ENCODE assay signal across 8 cellular contexts in genomic region chr19:41882568-41883462, GRCh38. TPM values are rescaled to one million over a fixed set of nuclear protein-coding genes. Genes with fewer than 3 reads are reported as not detected.
DNase-seq lines count a peak whose midpoint lies in the region; ATAC-seq, FAIRE-seq and TF ChIP-seq lines count a peak whose summit lies in the region.

Gene ARHGEF1 (plus strand): TSS chr19:41883184. CDS start chr19:41888083, 4,899 bp downstream.

- peak within 1 kb of the TSS; percentile 89 for H2AFZ ChIP-seq in endothelial cell of umbilical vein (ENCODE audit: low read depth, low read length)

- peaks cover 19% of the 10 kb centered on the region for H3K4me1 ChIP-seq in endothelial cell of umbilical vein (ENCODE audit: control insufficient read depth, extremely low read depth, insufficient read depth, low read length)
- H3K4me1 ChIP-seq in mucosa of stomach (ENCODE audit: control insufficient read depth, insufficient read depth, low read length), result peaks cover 30% of the 10 kb centered on the region
- peaks cover 0 to 40% (median 12%) of the 10 kb centered on the region in 4 donors for H3K4me1 ChIP-seq in tibial artery

- H3K9ac ChIP-seq in endothelial cell of umbilical vein (replicated peaks; ENCODE audit: extremely low read depth, insufficient read depth, low read length) (peak within 1 kb of the TSS; percentile 68), mucosa of stomach (ENCODE audit: low read length) (peak within 1 kb of the TSS; percentile 71)

- TSS peak; percentile 25 for BruUV-seq in endothelial cell of umbilical vein (replicated peaks; lab: Mats Ljungman, UMichigan)

- H3K9me3 Mint-ChIP-seq in activated CD8-positive, alpha-beta T cell treated with anti-CD3 and anti-CD28 coated beads, Interleukin-2, amount 10 ng/mL, durations not matched to agents 7 days and 5 days (ENCODE audit: insufficient read depth), result no peaks in the 10 kb centered on the region

- no peaks in the 10 kb centered on the region for H3K27me3 Mint-ChIP-seq in activated CD8-positive, alpha-beta T cell treated with anti-CD3 and anti-CD28 coated beads, Interleukin-2, amount 10 ng/mL, durations not matched to agents 7 days and 5 days (ENCODE audit: low read depth)

- dilution Hi-C loops in endothelial cell of umbilical vein (cut with MboI; ENCODE audit: extremely low pct_ligation_motif_present, low sequenced_read_pairs), result no loop called here

- H3K27me3 ChIP-seq in endothelial cell of umbilical vein (ENCODE audit: control insufficient read depth in 2 of 2, insufficient read depth in 2 of 2, low read length in 2 of 2) (no peaks in the 10 kb centered on the region), mucosa of stomach (ENCODE audit: control insufficient read depth, insufficient read depth, low read length) (peaks cover 3% of the 10 kb centered on the region), tibial artery (no peaks in the 10 kb centered on the region)

- peak within 1 kb of the TSS; percentile 98 for H3K27ac Mint-ChIP-seq in activated CD8-positive, alpha-beta T cell treated with anti-CD3 and anti-CD28 coated beads, Interleukin-2, amount 10 ng/mL, durations not matched to agents 7 days and 5 days

- CTCF ChIA-PET in activated CD8-positive, alpha-beta T cell treated with anti-CD3 and anti-CD28 coated beads, Interleukin-2, amount 10 ng/mL, durations not matched to agents 7 days and 5 days (lab: Charles Lee), result interaction anchor here (3.9 to 11.7 kb wide), 2 partner anchors 8 to 19 kb away, joined by 19 to 176 read pairs; partner anchors contain the start of gene CD79A
- CTCF ChIA-PET in endothelial cell of umbilical vein (lab: Charles Lee), result interaction anchor here (0.6 to 1.5 kb wide), 2 partner anchors 10 to 190 kb away, joined by 4 to 8 read pairs; no protein-coding TSS in a partner anchor

- H3K4me3 ChIP-seq in GM12875 (ENCODE audit: low read depth, low read length), result peak within 1 kb of the TSS; percentile 70
- peak within 1 kb of the TSS; percentile 30 to 88 (median 88) for H3K4me3 ChIP-seq in endothelial cell of umbilical vein (replicated peaks in 1 of 3; ENCODE audit: insufficient read depth in 1 of 3, low read depth in 1 of 3, low read length in 3 of 3)
- peak within 1 kb of the TSS; percentile 58 for H3K4me3 ChIP-seq in mucosa of stomach (ENCODE audit: low read length)
- H3K4me3 ChIP-seq in tibial artery, result peak within 1 kb of the TSS; percentile 86 to 93

- peak within 1 kb of the TSS; percentile 22 for H3K27ac ChIP-seq in endothelial cell of umbilical vein (ENCODE audit: insufficient read depth, low read depth, low read length)
- H3K27ac ChIP-seq in tibial artery, result peak within 1 kb of the TSS; percentile 76 to 83

- intact Hi-C loops in endothelial cell of umbilical vein (cut with micrococcal nuclease), result loop anchor here (1.0 kb wide), 1 partner anchor 75 kb away; no protein-coding TSS in a partner anchor
- intact Hi-C loops in tibial artery (cut with DNase I; ENCODE audit: low total_unique reads), result loop anchor here (5.0 kb wide), 1 partner anchor 74 kb away; the partner anchor contains the start of gene RABAC1

- H3K4me3 Mint-ChIP-seq in activated CD8-positive, alpha-beta T cell treated with anti-CD3 and anti-CD28 coated beads, Interleukin-2, amount 10 ng/mL, durations not matched to agents 7 days and 5 days, result peak within 1 kb of the TSS; percentile 95

- peak; percentile 44 for TF ChIP-seq POLR2A in endothelial cell of umbilical vein (IDR thresholded peaks at IDR 0.05; ENCODE audit: low read depth, low read length)

- TF ChIP-seq CTCF in GM12875 (IDR thresholded peaks at IDR 0.05; ENCODE audit: borderline replicate concordance, insufficient read depth, low read depth, low read length), result no peak
- no peak for TF ChIP-seq CTCF in endothelial cell of umbilical vein (IDR thresholded peaks at IDR 0.05; ENCODE audit: extremely low read depth in 1 of 2, insufficient read depth in 1 of 2, low read depth in 1 of 2, low read length in 2 of 2)
- TF ChIP-seq CTCF in tibial artery (IDR thresholded peaks at IDR 0.05), result no peak

- peaks cover 41% of the 10 kb centered on the region for H3K36me3 Mint-ChIP-seq in activated CD8-positive, alpha-beta T cell treated with anti-CD3 and anti-CD28 coated beads, Interleukin-2, amount 10 ng/mL, durations not matched to agents 7 days and 5 days (ENCODE audit: low read depth)

- H3K36me3 ChIP-seq in endothelial cell of umbilical vein (ENCODE audit: control insufficient read depth in 2 of 2, extremely low read depth in 1 of 2, insufficient read depth in 2 of 2, low read length in 2 of 2) (no peaks in the 10 kb centered on the region), mucosa of stomach (ENCODE audit: control insufficient read depth, insufficient read depth, low read length) (no peaks in the 10 kb centered on the region), tibial artery (no peaks in the 10 kb centered on the region)

- FAIRE-seq in endothelial cell of umbilical vein (lab: Jason Lieb, UNC), result no peak

- peak; percentile 1 for ATAC-seq in activated CD8-positive, alpha-beta T cell treated with anti-CD3 and anti-CD28 coated beads, Interleukin-2, amount 10 ng/mL, durations not matched to agents 7 days and 5 days

- H4K20me1 ChIP-seq in endothelial cell of umbilical vein (replicated peaks; ENCODE audit: control insufficient read depth, extremely low read depth, insufficient read depth, low read length), result no peaks in the 10 kb centered on the region

- H3K9me1 ChIP-seq in endothelial cell of umbilical vein (replicated peaks; ENCODE audit: control insufficient read depth, extremely low read depth, insufficient read depth, low read length), result no peaks in the 10 kb centered on the region

- H3K9me3 ChIP-seq in endothelial cell of umbilical vein (replicated peaks; ENCODE audit: control insufficient read depth, insufficient read depth, low read length) (no peaks in the 10 kb centered on the region), mucosa of stomach (ENCODE audit: control insufficient read depth, low read length) (no peaks in the 10 kb centered on the region), tibial artery (no peaks in the 10 kb centered on the region)

- H3K4me2 ChIP-seq in endothelial cell of umbilical vein (ENCODE audit: insufficient read depth, low read length), result peak within 1 kb of the TSS; percentile 88

- POLR2A ChIA-PET in activated CD8-positive, alpha-beta T cell treated with anti-CD3 and anti-CD28 coated beads, Interleukin-2, amount 10 ng/mL, durations not matched to agents 7 days and 5 days (lab: Charles Lee), result interaction anchor here (0.6 to 11.6 kb wide), 5 partner anchors 9 to 175 kb away, joined by 3 to 241 read pairs (median 16); partner anchors contain the start of genes CD79A and RPS19
- POLR2A ChIA-PET in endothelial cell of umbilical vein (lab: Charles Lee), result interaction anchor here (1.6 kb wide), 1 partner anchor 9 kb away, joined by 6 read pairs; no protein-coding TSS in a partner anchor

- peak; percentile 65 for DNase-seq in NAMALWA (ENCODE audit: low spot score)
- DNase-seq in activated CD8-positive, alpha-beta T cell treated with anti-CD3 and anti-CD28 coated beads, Interleukin-2, amount 10 ng/mL, durations not matched to agents 7 days and 5 days, result peak; percentile 70
- DNase-seq in endothelial cell of umbilical vein (ENCODE audit: low read depth, low spot score), result peak; percentile 6
- peak; percentile 35 to 74 for DNase-seq in tibial artery
- DNase-seq in NCI-H187 (lab: John Stamatoyannopoulos, UW), result no peak
- no peak for DNase-seq in amniotic stem cell (lab: John Stamatoyannopoulos, UW)

- H3K79me2 ChIP-seq in endothelial cell of umbilical vein (ENCODE audit: control insufficient read depth, insufficient read depth, low read length), result peaks cover 24% of the 10 kb centered on the region

- H3K4me1 Mint-ChIP-seq in activated CD8-positive, alpha-beta T cell treated with anti-CD3 and anti-CD28 coated beads, Interleukin-2, amount 10 ng/mL, durations not matched to agents 7 days and 5 days (ENCODE audit: low read depth), result peaks cover 57% of the 10 kb centered on the region

TF ChIP-seq in endothelial cell of umbilical vein, 7 proteins besides CTCF, POLR2A, EP300 and RAD21:
- TF ChIP-seq FOS (IDR thresholded peaks at IDR 0.05; ENCODE audit: borderline replicate concordance, insufficient read depth, low read length), result no peak
- TF ChIP-seq EZH2 (IDR thresholded peaks at IDR 0.05; ENCODE audit: borderline replicate concordance, low read depth, low read length, severe bottlenecking), result peak; percentile 51
- peak; percentile 53 for TF ChIP-seq POLR2AphosphoS5 (IDR thresholded peaks at IDR 0.05; ENCODE audit: insufficient read depth, low read depth, low read length)
TF ChIP-seq in endothelial cell of umbilical vein: peak in this region for 2.

RNA-seq across cellular contexts. Expression of gene ARHGEF1, which starts in this region (rescaled TPM):
- 100 to 1,000 TPM; 515 to 537 TPM for total RNA-seq in activated CD8-positive, alpha-beta T cell treated with anti-CD3 and anti-CD28 coated beads, Interleukin-2, amount 10 ng/mL, durations not matched to agents 7 days and 5 days
- 119 and 123 TPM in 2 replicates for total RNA-seq in endothelial cell of umbilical vein
- 60.6 and 65.4 TPM in 2 replicates for polyA plus RNA-seq in endothelial cell of umbilical vein
- polyA plus RNA-seq in endothelial cell of umbilical vein (2011; cell fraction: cytosol; rRNA removed), result 48.1 and 53.1 TPM in 2 replicates
- polyA plus RNA-seq in endothelial cell of umbilical vein (2011; cell fraction: nucleus; rRNA removed), result 199 and 230 TPM in 2 replicates
- polyA plus RNA-seq in endothelial cell of umbilical vein (2012), result 52.7 and 60.1 TPM in 2 replicates
- 35.6 and 35.7 TPM in 2 replicates for polyA minus RNA-seq in endothelial cell of umbilical vein
- polyA minus RNA-seq in endothelial cell of umbilical vein (2011; cell fraction: cytosol; rRNA and poly(A)+ RNA removed), result 32.3 TPM
- 56.9 and 71.1 TPM in 2 replicates for polyA minus RNA-seq in endothelial cell of umbilical vein (2011; cell fraction: nucleus; rRNA and poly(A)+ RNA removed)

Comparison
In these comparisons a context has a peak if more than half of its experiments do, and no peak if none do; other contexts are left out.
1. DNase-seq: peak in NAMALWA (single experiment), activated CD8-positive, alpha-beta T cell treated with anti-CD3 and anti-CD28 coated beads, Interleukin-2, amount 10 ng/mL, durations not matched to agents 7 days and 5 days (single experiment), endothelial cell of umbilical vein (single experiment) and tibial artery (2 of 2); none in NCI-H187 (0 of 2) and amniotic stem cell (single experiment).
2. Peak in every context shown above with its lines, with median percentiles within 50 percentile points of each other: H3K4me3 ChIP-seq.